19 cellular contexts compared by ENCODE assay signal in genomic region chr1:99680258-99680657, GRCh38. TPM values are rescaled to one million over a fixed set of nuclear protein-coding genes. Genes with fewer than 3 reads are reported as not detected.
DNase-seq lines count a peak whose midpoint lies in the region; ATAC-seq, FAIRE-seq and TF ChIP-seq lines count a peak whose summit lies in the region.
"Had no signal": no experiment of that assay in that cellular context is flagged by ENCODE, and none has a peak within 500 bp of the region (broad histone marks: within the 10 kb centered on the region; RNA-seq: fewer than 3 reads in every experiment).

No MANE protein-coding gene starts in this region.

- H3K27me3 Mint-ChIP-seq in activated T-cell treated with anti-CD3 and anti-CD28 coated beads, Interleukin-2, amount 50 U/mL, for 24 hours, result no peaks in the 10 kb centered on the region

- POLR2A ChIA-PET in HEK293 (lab: Yijun Ruan, JAX), result no interaction called here

- DNase-seq in A172 (ENCODE audit: low spot score) (peak; percentile 70), amniotic epithelial cell (ENCODE audit: low read depth) (peak; percentile 70), head of caudate nucleus (peak in 35 of 42 donors; percentile 11 to 90 (median 55)), pancreas (no peak), LoVo (ENCODE audit: low spot score) (no peak), C1 segment of cervical spinal cord (lab: John Stamatoyannopoulos, UW) (no peak)
- no peak for DNase-seq in activated T-cell treated with anti-CD3 and anti-CD28 coated beads, Interleukin-2, amount 50 U/mL, for 24 hours
- DNase-seq: activated CD4-positive, alpha-beta T cell treated with anti-CD3 and anti-CD28 coated beads for 1 hour; activated naive CD4-positive, alpha-beta T cell treated with anti-CD3 and anti-CD28 coated beads for 36 hours; MV-4-11; NCI-H2081 treated with DMSO at 0.1 percent for 48 hours; NCI-H82; stimulated activated naive CD8-positive, alpha-beta T cell treated with anti-CD3 and anti-CD28 coated beads, Interleukin-15, Interleukin-2, amounts not matched to agents 100 U/mL and 50 U/mL, for 24 hours had no signal

- H3K36me3 Mint-ChIP-seq in activated T-cell treated with anti-CD3 and anti-CD28 coated beads, Interleukin-2, amount 50 U/mL, for 24 hours (ENCODE audit: low read depth), result no peaks in the 10 kb centered on the region

- CTCF ChIA-PET in HEK293 (lab: Yijun Ruan, JAX), result interaction anchor here (0.6 to 1.0 kb wide), 4 partner anchors 15 to 36 kb away, joined by 3 read pairs; no protein-coding TSS in a partner anchor

- H3K4me1 Mint-ChIP-seq in activated T-cell treated with anti-CD3 and anti-CD28 coated beads, Interleukin-2, amount 50 U/mL, for 24 hours (ENCODE audit: low read depth), result no peaks in the 10 kb centered on the region

- intact Hi-C loops in head of caudate nucleus (cut with DNase I) (no loop called here), pancreas (cut with DNase I) (no loop called here)

- TF ChIP-seq CTCF in HEK293 (tag by site-specific recombination; IDR thresholded peaks at IDR 0.05) (no peak), pancreas (IDR thresholded peaks at IDR 0.05) (no peak)

- H3K36me3 ChIP-seq in HEK293 (ENCODE audit: control insufficient read depth in 2 of 2, insufficient read depth in 1 of 2, low read length in 2 of 2) (no peaks in the 10 kb centered on the region), pancreas (no peaks in the 10 kb centered on the region)

- ATAC-seq in pancreas, result no peak
- ATAC-seq: stimulated activated naive CD8-positive, alpha-beta T cell treated with anti-CD3 and anti-CD28 coated beads, Interleukin-15, Interleukin-2, amounts not matched to agents 100 U/mL and 50 U/mL, for 24 hours had no signal

- H3K27ac ChIP-seq in HEK293 (ENCODE audit: extremely low read depth, low read depth, low read length) (no peak overlapping the region), pancreas (no peak overlapping the region)
- H3K27ac ChIP-seq: parathyroid adenoma had no signal

- WGBS in pancreas, 2 donors, result 72 to 86% methylated on average over 1 of the region's 1 CpG

- H3K27me3 ChIP-seq in pancreas, result no peaks in the 10 kb centered on the region

- H3K4me1 ChIP-seq in HEK293 (ENCODE audit: control insufficient read depth, insufficient read depth, low read length), result peaks cover 11% of the 10 kb centered on the region
- H3K4me1 ChIP-seq in pancreas, result no peaks in the 10 kb centered on the region

- H3K4me3 ChIP-seq in HEK293 (ENCODE audit: low read depth, low read length), result no peak overlapping the region
- no peak overlapping the region for H3K4me3 ChIP-seq in pancreas

- H3K27ac Mint-ChIP-seq in activated T-cell treated with anti-CD3 and anti-CD28 coated beads, Interleukin-2, amount 50 U/mL, for 24 hours, result no peak overlapping the region
- H3K27ac Mint-ChIP-seq: activated naive CD4-positive, alpha-beta T cell treated with anti-CD3 and anti-CD28 coated beads for 36 hours had no signal

- no peak overlapping the region for H3K4me3 Mint-ChIP-seq in activated T-cell treated with anti-CD3 and anti-CD28 coated beads, Interleukin-2, amount 50 U/mL, for 24 hours
- H3K4me3 Mint-ChIP-seq: activated naive CD4-positive, alpha-beta T cell treated with anti-CD3 and anti-CD28 coated beads for 36 hours had no signal

- FAIRE-seq in pancreas (lab: Jason Lieb, UNC), result no peak
- FAIRE-seq: G401.6, RCC 7860, urothelium cell line had no signal

- H3K9me3 Mint-ChIP-seq in activated T-cell treated with anti-CD3 and anti-CD28 coated beads, Interleukin-2, amount 50 U/mL, for 24 hours, result no peaks in the 10 kb centered on the region
- H3K9me3 Mint-ChIP-seq: activated naive CD4-positive, alpha-beta T cell treated with anti-CD3 and anti-CD28 coated beads for 36 hours had no signal

- H3K9me3 ChIP-seq in HEK293 (ENCODE audit: control insufficient read depth, insufficient read depth, low read depth, low read length) (no peaks in the 10 kb centered on the region), pancreas (no peaks in the 10 kb centered on the region)

TF ChIP-seq in HEK293, 187 proteins besides CTCF, POLR2A, EP300 and RAD21 (continues in another document):
- no peak for TF ChIP-seq ZNF830 (tag by site-specific recombination; IDR thresholded peaks at IDR 0.05; ENCODE audit: low read depth)
- TF ChIP-seq ZNF433 (tag by site-specific recombination; IDR thresholded peaks at IDR 0.05; ENCODE audit: low read depth), result no peak
- peak; percentile 18; the same call in 1 of the 2 replicates for TF ChIP-seq ZFHX2 (tag by site-specific recombination; conservative IDR thresholded peaks at IDR 0.05)
- no peak for TF ChIP-seq ZNF610 (tag by site-specific recombination; IDR thresholded peaks at IDR 0.05; ENCODE audit: borderline replicate concordance)
- TF ChIP-seq PRDM6 (tag by site-specific recombination; IDR thresholded peaks at IDR 0.05), result peak; percentile 39; the same call in 1 of the 2 replicates
- peak; percentile 58 for TF ChIP-seq KLF8 (tag by site-specific recombination; IDR thresholded peaks at IDR 0.05)
- 0 out of 2 replicates have a peak, but pooled peaks have one; percentile 14 for TF ChIP-seq ZNF549 (tag by site-specific recombination; IDR thresholded peaks at IDR 0.05)
- TF ChIP-seq ZNF157 (tag by site-specific recombination; IDR thresholded peaks at IDR 0.05), result no peak
- TF ChIP-seq ZNF26 (tag by site-specific recombination; IDR thresholded peaks at IDR 0.05), result no peak
- TF ChIP-seq TRIM28 (IDR thresholded peaks at IDR 0.05; ENCODE audit: borderline replicate concordance, low read length), result peak; percentile 50; the same call in 1 of the 2 replicates
- 0 out of 2 replicates have a peak, but pooled peaks have one; percentile 16 for TF ChIP-seq ZNF398 (tag by site-specific recombination; IDR thresholded peaks at IDR 0.05)
- TF ChIP-seq ZNF571 (tag by site-specific recombination; IDR thresholded peaks at IDR 0.05), result no peak
- TF ChIP-seq ZNF311 (tag by site-specific recombination; IDR thresholded peaks at IDR 0.05; ENCODE audit: borderline replicate concordance), result no peak
- no peak for TF ChIP-seq KLF9 (tag by site-specific recombination; IDR thresholded peaks at IDR 0.05; ENCODE audit: low read depth)
- TF ChIP-seq KLF17 (tag by site-specific recombination; IDR thresholded peaks at IDR 0.05), result no peak
- TF ChIP-seq ZNF362 (tag by site-specific recombination; IDR thresholded peaks at IDR 0.05), result no peak

RNA-seq across cellular contexts. Expression of gene PALMD, which starts 34.3 kb away (rescaled TPM):
- 0.69 and 0.88 TPM in 2 replicates for total RNA-seq in A172 (2014; rRNA removed; shearing (Covaris generic))
- total RNA-seq in pancreas, result 1 to 10 TPM; 2.6 to 5.6 (median 4.2) TPM
- 10 to 100 TPM in 1 of 2 donors, 1 to 10 TPM in 1; 8.8 to 15.4 TPM for polyA plus RNA-seq in pancreas
- total RNA-seq: activated naive CD4-positive, alpha-beta T cell treated with anti-CD3 and anti-CD28 coated beads for 36 hours; T-helper 1 cell treated with Interleukin-12 subunit alpha and Interleukin-12 subunit beta and Interleukin-4 antibody, amounts not matched to agents 30 ng/mL and 1 ng/mL, for 36 hours had no signal

Comparison
In these comparisons a context has a peak if more than half of its experiments do, and no peak if none do; other contexts are left out.
1. DNase-seq: peak in A172 (single experiment), amniotic epithelial cell (single experiment) and head of caudate nucleus (35 of 42); none in pancreas (0 of 6), LoVo (single experiment), activated T-cell treated with anti-CD3 and anti-CD28 coated beads, Interleukin-2, amount 50 U/mL, for 24 hours (single experiment) and C1 segment of cervical spinal cord (0 of 14).